In genomic region chr22:41621099-41621910, GRCh38 we compare ENCODE assay signal across 1 cellular context.
TF ChIP-seq lines count a peak whose summit lies in the region.

Gene XRCC6 (plus strand): TSS chr22:41621295. CDS start chr22:41622005, 710 bp downstream.

TF ChIP-seq in HEK293, 187 proteins besides CTCF, POLR2A, EP300 and RAD21 (continued from another document):
- peak; percentile 44; the same call in 1 of the 2 replicates for TF ChIP-seq ZFHX2 (tag by site-specific recombination; conservative IDR thresholded peaks at IDR 0.05)
- peak; percentile 77; the same call in 1 of the 2 replicates for TF ChIP-seq ZNF785 (tag by site-specific recombination; IDR thresholded peaks at IDR 0.05)
